In the genomic region with DNA sequence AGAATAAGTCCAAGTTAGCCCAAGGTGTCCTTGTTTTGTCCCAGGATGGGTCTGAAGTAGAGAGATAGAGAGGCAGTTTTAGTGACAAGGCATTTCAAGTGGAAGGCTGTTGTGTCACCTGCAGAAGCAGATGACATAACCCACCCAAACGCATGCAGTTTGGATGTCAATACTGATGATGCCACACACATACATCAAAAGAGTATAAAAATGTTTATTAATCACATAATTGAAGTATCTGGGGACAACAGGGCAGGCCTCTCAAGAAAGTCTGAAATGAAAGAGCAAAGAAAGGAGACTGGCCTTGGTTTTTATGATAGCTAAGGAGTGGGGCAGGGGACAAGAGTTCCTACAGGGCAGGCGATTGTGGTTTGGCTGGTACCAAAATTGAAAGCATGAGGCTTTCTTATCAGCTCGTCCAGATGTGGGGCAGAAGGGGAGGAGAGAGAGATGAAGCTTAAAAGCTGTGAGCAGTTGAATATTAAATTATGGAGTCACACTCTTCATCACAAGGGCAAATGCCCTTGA, we compare ENCODE assay signal across 1 cellular context.
TF ChIP-seq lines count a peak whose summit lies in the region.

No MANE protein-coding gene starts in this region.

TF ChIP-seq in K562, 482 proteins besides CTCF, POLR2A, EP300 and RAD21 (continued from another document and continues in another):
- TF ChIP-seq, protein P1, sequence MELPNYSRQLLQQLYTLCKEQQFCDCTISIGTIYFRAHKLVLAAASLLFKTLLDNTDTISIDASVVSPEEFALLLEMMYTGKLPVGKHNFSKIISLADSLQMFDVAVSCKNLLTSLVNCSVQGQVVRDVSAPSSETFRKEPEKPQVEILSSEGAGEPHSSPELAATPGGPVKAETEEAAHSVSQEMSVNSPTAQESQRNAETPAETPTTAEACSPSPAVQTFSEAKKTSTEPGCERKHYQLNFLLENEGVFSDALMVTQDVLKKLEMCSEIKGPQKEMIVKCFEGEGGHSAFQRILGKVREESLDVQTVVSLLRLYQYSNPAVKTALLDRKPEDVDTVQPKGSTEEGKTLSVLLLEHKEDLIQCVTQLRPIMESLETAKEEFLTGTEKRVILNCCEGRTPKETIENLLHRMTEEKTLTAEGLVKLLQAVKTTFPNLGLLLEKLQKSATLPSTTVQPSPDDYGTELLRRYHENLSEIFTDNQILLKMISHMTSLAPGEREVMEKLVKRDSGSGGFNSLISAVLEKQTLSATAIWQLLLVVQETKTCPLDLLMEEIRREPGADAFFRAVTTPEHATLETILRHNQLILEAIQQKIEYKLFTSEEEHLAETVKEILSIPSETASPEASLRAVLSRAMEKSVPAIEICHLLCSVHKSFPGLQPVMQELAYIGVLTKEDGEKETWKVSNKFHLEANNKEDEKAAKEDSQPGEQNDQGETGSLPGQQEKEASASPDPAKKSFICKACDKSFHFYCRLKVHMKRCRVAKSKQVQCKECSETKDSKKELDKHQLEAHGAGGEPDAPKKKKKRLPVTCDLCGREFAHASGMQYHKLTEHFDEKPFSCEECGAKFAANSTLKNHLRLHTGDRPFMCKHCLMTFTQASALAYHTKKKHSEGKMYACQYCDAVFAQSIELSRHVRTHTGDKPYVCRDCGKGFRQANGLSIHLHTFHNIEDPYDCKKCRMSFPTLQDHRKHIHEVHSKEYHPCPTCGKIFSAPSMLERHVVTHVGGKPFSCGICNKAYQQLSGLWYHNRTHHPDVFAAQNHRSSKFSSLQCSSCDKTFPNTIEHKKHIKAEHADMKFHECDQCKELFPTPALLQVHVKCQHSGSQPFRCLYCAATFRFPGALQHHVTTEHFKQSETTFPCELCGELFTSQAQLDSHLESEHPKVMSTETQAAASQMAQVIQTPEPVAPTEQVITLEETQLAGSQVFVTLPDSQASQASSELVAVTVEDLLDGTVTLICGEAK (IDR thresholded peaks at IDR 0.05), result no peak
- TF ChIP-seq, protein P1 (CRISPR knock-in tag; IDR thresholded peaks at IDR 0.05), result no peak
- TF ChIP-seq RBFOX2 (IDR thresholded peaks at IDR 0.05; ENCODE audit: low read depth, low read length) (no peak), MAFF (IDR thresholded peaks at IDR 0.05; ENCODE audit: low read length) (no peak), RBM15 (IDR thresholded peaks at IDR 0.05; ENCODE audit: insufficient read depth, low read length) (no peak), PTRF (tag; IDR thresholded peaks at IDR 0.05) (no peak), HNRNPL (IDR thresholded peaks at IDR 0.05; ENCODE audit: low read depth, low read length) (no peak), ZNF239 (CRISPR knock-in tag; IDR thresholded peaks at IDR 0.05) (no peak), SUPT5H (IDR thresholded peaks at IDR 0.05) (no peak), NCOR1 (IDR thresholded peaks at IDR 0.05) (peak; percentile 86), RFX5 (IDR thresholded peaks at IDR 0.05; ENCODE audit: low read depth, low read length) (no peak), CREBBP (IDR thresholded peaks at IDR 0.05; ENCODE audit: low read depth, low read length) (no peak), FOXJ2 (tag; IDR thresholded peaks at IDR 0.05) (no peak), ZNF79 (CRISPR knock-in tag; IDR thresholded peaks at IDR 0.05; ENCODE audit: low read depth) (no peak), ZNF23 (CRISPR knock-in tag; IDR thresholded peaks at IDR 0.05) (no peak), TAF1 (IDR thresholded peaks at IDR 0.05; ENCODE audit: control insufficient read depth, extremely low read depth, insufficient read depth, low read length, severe bottlenecking) (no peak), CHCHD3 (CRISPR knock-in tag; IDR thresholded peaks at IDR 0.05) (no peak), MTA1 (IDR thresholded peaks at IDR 0.05; ENCODE audit: borderline replicate concordance) (no peak), CC2D1A (IDR thresholded peaks at IDR 0.05) (peak; percentile 78), RBM25 (IDR thresholded peaks at IDR 0.05; ENCODE audit: low read depth, low read length, severe bottlenecking) (no peak), MYC (IDR thresholded peaks at IDR 0.05; ENCODE audit: low read depth, low read length) (peak; percentile 69), MYC (CRISPR knock-in tag; IDR thresholded peaks at IDR 0.05; ENCODE audit: borderline replicate concordance, low read depth) (no peak), NFE2 (IDR thresholded peaks at IDR 0.05; ENCODE audit: low read depth) (peak; percentile 84), NELFE (IDR thresholded peaks at IDR 0.05; ENCODE audit: insufficient read depth, insufficient read length) (no peak), BHLHE40 (IDR thresholded peaks at IDR 0.05; ENCODE audit: low read length) (0 out of 2 replicates have a peak, but pooled peaks have one; percentile 12), ZNF143 (CRISPR knock-in tag; IDR thresholded peaks at IDR 0.05) (no peak), NUFIP1 (IDR thresholded peaks at IDR 0.05; ENCODE audit: partially characterized antibody) (no peak), DDX20 (tag; IDR thresholded peaks at IDR 0.05; ENCODE audit: low read depth) (no peak), KHSRP (IDR thresholded peaks at IDR 0.05) (no peak), SREBF2 (CRISPR knock-in tag; IDR thresholded peaks at IDR 0.05) (no peak), NBN (IDR thresholded peaks at IDR 0.05; ENCODE audit: low read depth) (peak; percentile 28; the same call in 1 of the 2 replicates), GTF2A2 (tag; IDR thresholded peaks at IDR 0.05) (no peak), CHD4 (IDR thresholded peaks at IDR 0.05; ENCODE audit: insufficient read depth, insufficient replicate concordance, low read depth, low read length, poor library complexity, severe bottlenecking) (no peak), ZNF766 (CRISPR knock-in tag; conservative IDR thresholded peaks at IDR 0.05) (no peak; the same call in 1 of the 2 replicates), NR2F6 (CRISPR knock-in tag; IDR thresholded peaks at IDR 0.05) (no peak), PURB (CRISPR knock-in tag; IDR thresholded peaks at IDR 0.05; ENCODE audit: low read depth) (no peak), ZBTB17 (CRISPR knock-in tag; IDR thresholded peaks at IDR 0.05) (no peak), SAP30 (IDR thresholded peaks at IDR 0.05; ENCODE audit: borderline replicate concordance, insufficient read depth, low read depth, low read length, poor library complexity, severe bottlenecking) (no peak)
- TF ChIP-seq, protein P2, sequence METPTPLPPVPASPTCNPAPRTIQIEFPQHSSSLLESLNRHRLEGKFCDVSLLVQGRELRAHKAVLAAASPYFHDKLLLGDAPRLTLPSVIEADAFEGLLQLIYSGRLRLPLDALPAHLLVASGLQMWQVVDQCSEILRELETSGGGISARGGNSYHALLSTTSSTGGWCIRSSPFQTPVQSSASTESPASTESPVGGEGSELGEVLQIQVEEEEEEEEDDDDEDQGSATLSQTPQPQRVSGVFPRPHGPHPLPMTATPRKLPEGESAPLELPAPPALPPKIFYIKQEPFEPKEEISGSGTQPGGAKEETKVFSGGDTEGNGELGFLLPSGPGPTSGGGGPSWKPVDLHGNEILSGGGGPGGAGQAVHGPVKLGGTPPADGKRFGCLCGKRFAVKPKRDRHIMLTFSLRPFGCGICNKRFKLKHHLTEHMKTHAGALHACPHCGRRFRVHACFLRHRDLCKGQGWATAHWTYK (CRISPR knock-in tag; IDR thresholded peaks at IDR 0.05), result peak; percentile 17; the same call in 1 of the 2 replicates
- TF ChIP-seq, protein P3, sequence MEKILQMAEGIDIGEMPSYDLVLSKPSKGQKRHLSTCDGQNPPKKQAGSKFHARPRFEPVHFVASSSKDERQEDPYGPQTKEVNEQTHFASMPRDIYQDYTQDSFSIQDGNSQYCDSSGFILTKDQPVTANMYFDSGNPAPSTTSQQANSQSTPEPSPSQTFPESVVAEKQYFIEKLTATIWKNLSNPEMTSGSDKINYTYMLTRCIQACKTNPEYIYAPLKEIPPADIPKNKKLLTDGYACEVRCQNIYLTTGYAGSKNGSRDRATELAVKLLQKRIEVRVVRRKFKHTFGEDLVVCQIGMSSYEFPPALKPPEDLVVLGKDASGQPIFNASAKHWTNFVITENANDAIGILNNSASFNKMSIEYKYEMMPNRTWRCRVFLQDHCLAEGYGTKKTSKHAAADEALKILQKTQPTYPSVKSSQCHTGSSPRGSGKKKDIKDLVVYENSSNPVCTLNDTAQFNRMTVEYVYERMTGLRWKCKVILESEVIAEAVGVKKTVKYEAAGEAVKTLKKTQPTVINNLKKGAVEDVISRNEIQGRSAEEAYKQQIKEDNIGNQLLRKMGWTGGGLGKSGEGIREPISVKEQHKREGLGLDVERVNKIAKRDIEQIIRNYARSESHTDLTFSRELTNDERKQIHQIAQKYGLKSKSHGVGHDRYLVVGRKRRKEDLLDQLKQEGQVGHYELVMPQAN (IDR thresholded peaks at IDR 0.05; ENCODE audit: borderline replicate concordance), result no peak
- TF ChIP-seq, protein P4, sequence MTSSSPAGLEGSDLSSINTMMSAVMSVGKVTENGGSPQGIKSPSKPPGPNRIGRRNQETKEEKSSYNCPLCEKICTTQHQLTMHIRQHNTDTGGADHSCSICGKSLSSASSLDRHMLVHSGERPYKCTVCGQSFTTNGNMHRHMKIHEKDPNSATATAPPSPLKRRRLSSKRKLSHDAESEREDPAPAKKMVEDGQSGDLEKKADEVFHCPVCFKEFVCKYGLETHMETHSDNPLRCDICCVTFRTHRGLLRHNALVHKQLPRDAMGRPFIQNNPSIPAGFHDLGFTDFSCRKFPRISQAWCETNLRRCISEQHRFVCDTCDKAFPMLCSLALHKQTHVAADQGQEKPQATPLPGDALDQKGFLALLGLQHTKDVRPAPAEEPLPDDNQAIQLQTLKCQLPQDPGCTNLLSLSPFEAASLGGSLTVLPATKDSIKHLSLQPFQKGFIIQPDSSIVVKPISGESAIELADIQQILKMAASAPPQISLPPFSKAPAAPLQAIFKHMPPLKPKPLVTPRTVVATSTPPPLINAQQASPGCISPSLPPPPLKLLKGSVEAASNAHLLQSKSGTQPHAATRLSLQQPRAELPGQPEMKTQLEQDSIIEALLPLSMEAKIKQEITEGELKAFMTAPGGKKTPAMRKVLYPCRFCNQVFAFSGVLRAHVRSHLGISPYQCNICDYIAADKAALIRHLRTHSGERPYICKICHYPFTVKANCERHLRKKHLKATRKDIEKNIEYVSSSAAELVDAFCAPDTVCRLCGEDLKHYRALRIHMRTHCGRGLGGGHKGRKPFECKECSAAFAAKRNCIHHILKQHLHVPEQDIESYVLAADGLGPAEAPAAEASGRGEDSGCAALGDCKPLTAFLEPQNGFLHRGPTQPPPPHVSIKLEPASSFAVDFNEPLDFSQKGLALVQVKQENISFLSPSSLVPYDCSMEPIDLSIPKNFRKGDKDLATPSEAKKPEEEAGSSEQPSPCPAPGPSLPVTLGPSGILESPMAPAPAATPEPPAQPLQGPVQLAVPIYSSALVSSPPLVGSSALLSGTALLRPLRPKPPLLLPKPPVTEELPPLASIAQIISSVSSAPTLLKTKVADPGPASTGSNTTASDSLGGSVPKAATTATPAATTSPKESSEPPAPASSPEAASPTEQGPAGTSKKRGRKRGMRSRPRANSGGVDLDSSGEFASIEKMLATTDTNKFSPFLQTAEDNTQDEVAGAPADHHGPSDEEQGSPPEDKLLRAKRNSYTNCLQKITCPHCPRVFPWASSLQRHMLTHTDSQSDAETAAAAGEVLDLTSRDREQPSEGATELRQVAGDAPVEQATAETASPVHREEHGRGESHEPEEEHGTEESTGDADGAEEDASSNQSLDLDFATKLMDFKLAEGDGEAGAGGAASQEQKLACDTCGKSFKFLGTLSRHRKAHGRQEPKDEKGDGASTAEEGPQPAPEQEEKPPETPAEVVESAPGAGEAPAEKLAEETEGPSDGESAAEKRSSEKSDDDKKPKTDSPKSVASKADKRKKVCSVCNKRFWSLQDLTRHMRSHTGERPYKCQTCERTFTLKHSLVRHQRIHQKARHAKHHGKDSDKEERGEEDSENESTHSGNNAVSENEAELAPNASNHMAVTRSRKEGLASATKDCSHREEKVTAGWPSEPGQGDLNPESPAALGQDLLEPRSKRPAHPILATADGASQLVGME (CRISPR knock-in tag; IDR thresholded peaks at IDR 0.05), result no peak
- TF ChIP-seq, protein P5, sequence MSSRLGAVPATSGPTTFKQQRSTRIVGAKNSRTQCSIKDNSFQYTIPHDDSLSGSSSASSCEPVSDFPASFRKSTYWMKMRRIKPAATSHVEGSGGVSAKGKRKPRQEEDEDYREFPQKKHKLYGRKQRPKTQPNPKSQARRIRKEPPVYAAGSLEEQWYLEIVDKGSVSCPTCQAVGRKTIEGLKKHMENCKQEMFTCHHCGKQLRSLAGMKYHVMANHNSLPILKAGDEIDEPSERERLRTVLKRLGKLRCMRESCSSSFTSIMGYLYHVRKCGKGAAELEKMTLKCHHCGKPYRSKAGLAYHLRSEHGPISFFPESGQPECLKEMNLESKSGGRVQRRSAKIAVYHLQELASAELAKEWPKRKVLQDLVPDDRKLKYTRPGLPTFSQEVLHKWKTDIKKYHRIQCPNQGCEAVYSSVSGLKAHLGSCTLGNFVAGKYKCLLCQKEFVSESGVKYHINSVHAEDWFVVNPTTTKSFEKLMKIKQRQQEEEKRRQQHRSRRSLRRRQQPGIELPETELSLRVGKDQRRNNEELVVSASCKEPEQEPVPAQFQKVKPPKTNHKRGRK (tag; IDR thresholded peaks at IDR 0.05), result no peak
- TF ChIP-seq, protein P6, sequence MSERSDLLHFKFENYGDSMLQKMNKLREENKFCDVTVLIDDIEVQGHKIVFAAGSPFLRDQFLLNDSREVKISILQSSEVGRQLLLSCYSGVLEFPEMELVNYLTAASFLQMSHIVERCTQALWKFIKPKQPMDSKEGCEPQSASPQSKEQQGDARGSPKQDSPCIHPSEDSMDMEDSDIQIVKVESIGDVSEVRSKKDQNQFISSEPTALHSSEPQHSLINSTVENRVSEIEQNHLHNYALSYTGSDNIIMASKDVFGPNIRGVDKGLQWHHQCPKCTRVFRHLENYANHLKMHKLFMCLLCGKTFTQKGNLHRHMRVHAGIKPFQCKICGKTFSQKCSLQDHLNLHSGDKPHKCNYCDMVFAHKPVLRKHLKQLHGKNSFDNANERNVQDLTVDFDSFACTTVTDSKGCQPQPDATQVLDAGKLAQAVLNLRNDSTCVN (CRISPR knock-in tag; IDR thresholded peaks at IDR 0.05), result no peak
